ENCODE assay signal across 34 cellular contexts in the genomic region with DNA sequence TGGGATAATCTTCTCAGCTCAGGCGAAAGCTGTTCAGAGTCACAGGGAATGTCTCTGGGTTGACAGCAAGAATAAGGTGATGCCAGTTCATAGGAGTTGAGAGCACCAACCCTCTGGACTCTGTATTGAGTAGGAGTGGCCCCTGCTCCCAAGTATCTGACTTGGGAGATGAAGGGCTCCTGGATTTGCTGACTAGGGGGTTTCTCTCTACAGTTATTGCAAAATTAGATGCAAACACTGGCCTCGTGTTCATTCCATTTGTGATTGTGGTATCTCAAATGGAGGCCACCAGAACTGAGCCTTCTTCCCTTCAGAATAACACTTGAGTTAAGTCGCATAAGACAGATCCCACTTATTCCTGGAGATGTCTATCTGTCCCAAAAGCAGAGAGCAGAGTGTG.
"Had no signal": no experiment of that assay in that cellular context is flagged by ENCODE, and none has a peak within 500 bp of the region (broad histone marks: within the 10 kb centered on the region; RNA-seq: fewer than 3 reads in every experiment).

No MANE protein-coding gene starts in this region.

- H3K4me3 Mint-ChIP-seq: activated B cell treated with CpG ODN at 0.5 μM for 24 hours; activated CD4-positive, alpha-beta memory T cell treated with anti-CD3 and anti-CD28 coated beads, Interleukin-2, amount 10 ng/mL, durations not matched to agents 7 days and 5 days; activated CD4-positive, alpha-beta T cell treated with anti-CD3 and anti-CD28 coated beads, Interleukin-2, amount 10 ng/mL, durations not matched to agents 7 days and 5 days; activated CD8-positive, alpha-beta memory T cell treated with anti-CD3 and anti-CD28 coated beads, Interleukin-2, amount 10 ng/mL, durations not matched to agents 7 days and 5 days; activated CD8-positive, alpha-beta T cell treated with anti-CD3 and anti-CD28 coated beads, Interleukin-2, amount 10 ng/mL, durations not matched to agents 7 days and 5 days; activated naive CD4-positive, alpha-beta T cell treated with anti-CD3 and anti-CD28 coated beads for 36 hours; activated naive CD8-positive, alpha-beta T cell treated with anti-CD3 and anti-CD28 coated beads for 36 hours; activated T-cell treated with anti-CD3 and anti-CD28 coated beads, Interleukin-2, amount 50 U/mL, for 24 hours; T-helper 1 cell treated with Interleukin-12 subunit alpha and Interleukin-12 subunit beta and Interleukin-4 antibody, amounts not matched to agents 30 μg/mL and 1 μg/mL, for 36 hours; T-helper 2 cell treated with Interferon-gamma antibody and Interleukin-4, amounts not matched to agents 5 μg/mL and 100 μg/mL, for 36 hours had no signal

- H3K36me3 ChIP-seq: adrenal gland, brain microvascular endothelial cell, breast epithelium had no signal

- H3K36me3 Mint-ChIP-seq: activated CD8-positive, alpha-beta memory T cell treated with anti-CD3 and anti-CD28 coated beads, Interleukin-2, amount 10 ng/mL, durations not matched to agents 7 days and 5 days; activated naive CD4-positive, alpha-beta T cell treated with anti-CD3 and anti-CD28 coated beads, Interleukin-2, amount 50 U/mL, for 72 hours; activated naive CD8-positive, alpha-beta T cell treated with anti-CD3 and anti-CD28 coated beads for 36 hours had no signal

- ATAC-seq: activated CD8-positive, alpha-beta memory T cell treated with anti-CD3 and anti-CD28 coated beads, Interleukin-2, amount 10 ng/mL, durations not matched to agents 7 days and 5 days; activated CD8-positive, alpha-beta T cell treated with anti-CD3 and anti-CD28 coated beads, Interleukin-2, amount 10 ng/mL, durations not matched to agents 7 days and 5 days; activated naive CD4-positive, alpha-beta T cell treated with anti-CD3 and anti-CD28 coated beads, Interleukin-2, amount 50 U/mL, for 72 hours; body of pancreas had no signal

- H3K27me3 Mint-ChIP-seq: activated B cell treated with CpG ODN at 0.5 μM for 24 hours; activated CD4-positive, alpha-beta T cell treated with anti-CD3 and anti-CD28 coated beads, Interleukin-2, amount 10 ng/mL, durations not matched to agents 7 days and 5 days; activated naive CD8-positive, alpha-beta T cell treated with anti-CD3 and anti-CD28 coated beads for 36 hours had no signal

- FAIRE-seq: astrocyte, TTC549 had no signal

- H3K4me1 ChIP-seq: adrenal gland, body of pancreas, breast epithelium had no signal

- H3K4me1 Mint-ChIP-seq: activated CD4-positive, alpha-beta memory T cell treated with anti-CD3 and anti-CD28 coated beads, Interleukin-2, amount 10 ng/mL, durations not matched to agents 7 days and 5 days; activated CD4-positive, alpha-beta T cell treated with anti-CD3 and anti-CD28 coated beads, Interleukin-2, amount 10 ng/mL, durations not matched to agents 7 days and 5 days; activated CD8-positive, alpha-beta memory T cell treated with anti-CD3 and anti-CD28 coated beads, Interleukin-2, amount 10 ng/mL, durations not matched to agents 7 days and 5 days; activated naive CD8-positive, alpha-beta T cell treated with anti-CD3 and anti-CD28 coated beads for 36 hours had no signal

- H3K27ac Mint-ChIP-seq: activated B cell treated with CpG ODN at 0.5 μM for 24 hours; activated CD4-positive, alpha-beta memory T cell treated with anti-CD3 and anti-CD28 coated beads, Interleukin-2, amount 10 ng/mL, durations not matched to agents 7 days and 5 days; activated CD4-positive, alpha-beta T cell treated with anti-CD3 and anti-CD28 coated beads, Interleukin-2, amount 10 ng/mL, durations not matched to agents 7 days and 5 days; activated CD8-positive, alpha-beta memory T cell treated with anti-CD3 and anti-CD28 coated beads, Interleukin-2, amount 10 ng/mL, durations not matched to agents 7 days and 5 days; activated CD8-positive, alpha-beta T cell treated with anti-CD3 and anti-CD28 coated beads, Interleukin-2, amount 10 ng/mL, durations not matched to agents 7 days and 5 days; activated naive CD4-positive, alpha-beta T cell treated with anti-CD3 and anti-CD28 coated beads for 36 hours; activated naive CD4-positive, alpha-beta T cell treated with anti-CD3 and anti-CD28 coated beads, Interleukin-2, amount 50 U/mL, for 72 hours; activated naive CD8-positive, alpha-beta T cell treated with anti-CD3 and anti-CD28 coated beads for 36 hours; activated T-cell treated with anti-CD3 and anti-CD28 coated beads, Interleukin-2, amount 50 U/mL, for 24 hours; activated T-helper 2 cell treated with anti-CD3 and anti-CD28 coated beads, Interferon-gamma antibody, Interleukin-2, Interleukin-4, amounts not matched to agents 10 μg/mL and 5 μg/mL and 100 μg/mL, durations not matched to agents 14 hours and 24 hours and 36 hours; T-helper 1 cell treated with Interleukin-12 subunit alpha and Interleukin-12 subunit beta and Interleukin-4 antibody, amounts not matched to agents 30 μg/mL and 1 μg/mL, for 36 hours; T-helper 2 cell treated with Interferon-gamma antibody and Interleukin-4, amounts not matched to agents 5 μg/mL and 100 μg/mL, for 36 hours had no signal

- H3K4me3 ChIP-seq: adrenal gland, body of pancreas, breast epithelium had no signal

- DNase-seq: activated B cell treated with CpG ODN at 0.5 μM for 24 hours; activated CD4-positive, alpha-beta memory T cell treated with anti-CD3 and anti-CD28 coated beads, Interleukin-2, amount 10 ng/mL, durations not matched to agents 7 days and 5 days; activated CD4-positive, alpha-beta T cell treated with anti-CD3 and anti-CD28 coated beads for 48 hours; activated CD4-positive, alpha-beta T cell treated with anti-CD3 and anti-CD28 coated beads, Interleukin-2, amount 10 ng/mL, durations not matched to agents 7 days and 5 days; activated CD4-positive, alpha-beta T cell treated with anti-CD3 and anti-CD28 coated beads, Interleukin-2, amount 50 U/mL, for 48 hours; activated CD4-positive, CD25-positive, alpha-beta regulatory T cell treated with anti-CD3 and anti-CD28 coated beads, Interleukin-2, amount 50 U/mL, for 72 hours; activated CD8-positive, alpha-beta memory T cell treated with anti-CD3 and anti-CD28 coated beads for 24 hours; activated CD8-positive, alpha-beta memory T cell treated with anti-CD3 and anti-CD28 coated beads, Interleukin-2, amount 10 ng/mL, durations not matched to agents 7 days and 5 days; activated CD8-positive, alpha-beta memory T cell treated with anti-CD3 and anti-CD28 coated beads, Interleukin-2, amount 50 U/mL, for 48 hours; activated CD8-positive, alpha-beta T cell treated with anti-CD3 and anti-CD28 coated beads, Interleukin-2, amount 10 ng/mL, durations not matched to agents 7 days and 5 days; activated effector memory CD4-positive, alpha-beta T cell treated with Interleukin-2 at 50 U/mL for 16 hours; activated gamma-delta T cell treated with Interleukin-2 at 50 U/mL for 16 hours; activated naive CD4-positive, alpha-beta T cell; activated naive CD4-positive, alpha-beta T cell treated with anti-CD3 and anti-CD28 coated beads for 36 hours; activated naive CD8-positive, alpha-beta T cell treated with anti-CD3 and anti-CD28 coated beads for 36 hours; activated T-cell treated with anti-CD3 and anti-CD28 coated beads, Interleukin-2, amount 50 U/mL, for 24 hours; activated T-cell treated with anti-CD3 and anti-CD28 coated beads, Interleukin-2, amount 50 U/mL, for 48 hours; adrenal gland; amniotic stem cell; aorta; body of pancreas; brain microvascular endothelial cell; central memory CD4-positive, alpha-beta T cell; T-helper 1 cell; T-helper 2 cell; T-helper 9 cell had no signal

- H3K9me3 ChIP-seq: adrenal gland, body of pancreas, breast epithelium had no signal

- H3K9me3 Mint-ChIP-seq: activated B cell treated with CpG ODN at 0.5 μM for 24 hours; activated CD4-positive, alpha-beta memory T cell treated with anti-CD3 and anti-CD28 coated beads, Interleukin-2, amount 10 ng/mL, durations not matched to agents 7 days and 5 days; activated CD4-positive, alpha-beta T cell treated with anti-CD3 and anti-CD28 coated beads, Interleukin-2, amount 10 ng/mL, durations not matched to agents 7 days and 5 days; activated naive CD4-positive, alpha-beta T cell treated with anti-CD3 and anti-CD28 coated beads for 36 hours; activated naive CD4-positive, alpha-beta T cell treated with anti-CD3 and anti-CD28 coated beads, Interleukin-2, amount 50 U/mL, for 72 hours; activated naive CD8-positive, alpha-beta T cell treated with anti-CD3 and anti-CD28 coated beads for 36 hours; activated T-cell treated with anti-CD3 and anti-CD28 coated beads, Interleukin-2, amount 50 U/mL, for 24 hours had no signal

- H3K27ac ChIP-seq: adrenal gland, body of pancreas, brain microvascular endothelial cell, breast epithelium, VCaP had no signal

- H3K27me3 ChIP-seq: adrenal gland, body of pancreas, brain microvascular endothelial cell, breast epithelium had no signal
